Comparison of ENCODE assay signal across 13 cellular contexts in genomic region chr6:145863988-145864616, GRCh38. TPM values are rescaled to one million over a fixed set of nuclear protein-coding genes. Genes with fewer than 3 reads are reported as not detected.
DNase-seq lines count a peak whose midpoint lies in the region; ATAC-seq and TF ChIP-seq lines count a peak whose summit lies in the region.
"Had no signal": no experiment of that assay in that cellular context is flagged by ENCODE, and none has a peak within 500 bp of the region (broad histone marks: within the 10 kb centered on the region; RNA-seq: fewer than 3 reads in every experiment).

No MANE protein-coding gene starts in this region.

- peaks cover 0 to 10% (median 2%) of the 10 kb centered on the region in 7 donors for H3K9me3 Mint-ChIP-seq in naive B cell

- peak overlapping the region in 5 of 6 donors; percentile 75 to 96 (median 88) for H3K27ac Mint-ChIP-seq in naive B cell

- TF ChIP-seq CTCF in brain microvascular endothelial cell (IDR thresholded peaks at IDR 0.05; ENCODE audit: low read depth, low read length, missing control alignments) = no peak

- H2AFZ ChIP-seq in Karpas-422 (ENCODE audit: low read length) = no peak overlapping the region

- H3K36me3 Mint-ChIP-seq in naive B cell = no peaks in the 10 kb centered on the region

- H3K79me2 ChIP-seq in Karpas-422 (ENCODE audit: low read length) = no peaks in the 10 kb centered on the region

- in situ Hi-C loops in brain microvascular endothelial cell (cut with HindIII; ENCODE audit: low pct_ligation_motif_present, low sequenced_read_pairs) = no loop called here

- peaks cover 43 to 50% (median 45%) of the 10 kb centered on the region in 3 donors for H3K4me1 Mint-ChIP-seq in naive B cell

- ATAC-seq in GM18870 (IDR thresholded peaks at IDR 0.05; ENCODE audit: unreplicated experiment) (peak; percentile 45), HG02678 (IDR thresholded peaks at IDR 0.05; ENCODE audit: unreplicated experiment) (peak; percentile 43), naive B cell (ENCODE audit: low read depth in 2 of 2) (peak; percentile 80 to 85)

- peaks cover 65% of the 10 kb centered on the region for H3K4me1 ChIP-seq in Karpas-422 (ENCODE audit: low read length)

- H4K20me1 ChIP-seq in Karpas-422 (ENCODE audit: insufficient read depth, low read depth, low read length) = no peaks in the 10 kb centered on the region

- H3K27me3 Mint-ChIP-seq in naive B cell = no peaks in the 10 kb centered on the region

- H3K4me3 ChIP-seq in Karpas-422 (ENCODE audit: low read length) = peak overlapping the region; percentile 54
- H3K4me3 ChIP-seq in brain microvascular endothelial cell (ENCODE audit: low read depth, low read length) = no peak overlapping the region
- H3K4me3 ChIP-seq: esophagus muscularis mucosa had no signal

- H3K27me3 ChIP-seq in Karpas-422 (ENCODE audit: low read length) (no peaks in the 10 kb centered on the region), brain microvascular endothelial cell (replicated peaks) (no peaks in the 10 kb centered on the region)
- H3K27me3 ChIP-seq: esophagus muscularis mucosa had no signal

- no peaks in the 10 kb centered on the region for H3K9me3 ChIP-seq in Karpas-422 (ENCODE audit: low read length)

- H3K4me2 ChIP-seq in Karpas-422 (ENCODE audit: low read depth, low read length, poor library complexity, severe bottlenecking) = peak overlapping the region; percentile 82

- peaks cover 3% of the 10 kb centered on the region; the same call in 1 of the 2 replicates for H3K36me3 ChIP-seq in Karpas-422 (ENCODE audit: insufficient read depth, low read length)
- no peaks in the 10 kb centered on the region for H3K36me3 ChIP-seq in brain microvascular endothelial cell (replicated peaks)
- H3K36me3 ChIP-seq: esophagus muscularis mucosa had no signal

- H3K4me3 Mint-ChIP-seq in naive B cell = peak overlapping the region in 2 of 8 donors; percentile 49
- H3K4me3 Mint-ChIP-seq: neural crest cell had no signal

- DNase-seq in Karpas-422 (peak; percentile 84), naive B cell (peak; percentile 46), NCI-H1105 treated with DMSO at 0.1 percent for 48 hours (lab: John Stamatoyannopoulos, UW) (no peak), UCSD-AML1 (lab: John Stamatoyannopoulos, UW; ENCODE audit: unreplicated experiment) (no peak), brain microvascular endothelial cell (no peak), HT-29 (ENCODE audit: low spot score) (no peak)
- DNase-seq: IMR-90, islet precursor cell, NCI-H345 had no signal

- H3K9ac ChIP-seq in Karpas-422 (ENCODE audit: low read length) = peak overlapping the region; percentile 72

- H3K9me2 ChIP-seq in Karpas-422 (replicated peaks; ENCODE audit: insufficient read depth, low read length) = no peaks in the 10 kb centered on the region

- H3K27ac ChIP-seq in Karpas-422 (ENCODE audit: low read length) = peak overlapping the region; percentile 98
- H3K27ac ChIP-seq in brain microvascular endothelial cell = no peak overlapping the region
- H3K27ac ChIP-seq: esophagus muscularis mucosa had no signal

RNA-seq across cellular contexts. Expression of gene FBXO30, which starts 49.5 kb away (rescaled TPM):
- 14.2 and 30.6 TPM in 2 replicates for total RNA-seq in Karpas-422 (2014; rRNA removed; shearing (Covaris generic); ENCODE audit: low replicate concordance)
- polyA plus RNA-seq in naive B cell (ENCODE audit: low read depth in 6 of 6) = 1 to 10 TPM in 5 of 6 donors, under 1 TPM in 1; 0.71 to 2.3 (median 1.1) TPM
- total RNA-seq in HT-29 (2014; rRNA removed; shearing (Covaris generic)) = 1.8 and 1.9 TPM in 2 replicates

Comparison
In these comparisons a context has a peak if more than half of its experiments do, and no peak if none do; other contexts are left out.
1. DNase-seq: peak in Karpas-422 (single experiment) and naive B cell (single experiment); none in NCI-H1105 treated with DMSO at 0.1 percent for 48 hours (single experiment), UCSD-AML1 (single experiment), brain microvascular endothelial cell (single experiment) and HT-29 (single experiment).
2. Peak in every context shown above with its lines, with median percentiles within 50 percentile points of each other: ATAC-seq.